In the genomic region with DNA sequence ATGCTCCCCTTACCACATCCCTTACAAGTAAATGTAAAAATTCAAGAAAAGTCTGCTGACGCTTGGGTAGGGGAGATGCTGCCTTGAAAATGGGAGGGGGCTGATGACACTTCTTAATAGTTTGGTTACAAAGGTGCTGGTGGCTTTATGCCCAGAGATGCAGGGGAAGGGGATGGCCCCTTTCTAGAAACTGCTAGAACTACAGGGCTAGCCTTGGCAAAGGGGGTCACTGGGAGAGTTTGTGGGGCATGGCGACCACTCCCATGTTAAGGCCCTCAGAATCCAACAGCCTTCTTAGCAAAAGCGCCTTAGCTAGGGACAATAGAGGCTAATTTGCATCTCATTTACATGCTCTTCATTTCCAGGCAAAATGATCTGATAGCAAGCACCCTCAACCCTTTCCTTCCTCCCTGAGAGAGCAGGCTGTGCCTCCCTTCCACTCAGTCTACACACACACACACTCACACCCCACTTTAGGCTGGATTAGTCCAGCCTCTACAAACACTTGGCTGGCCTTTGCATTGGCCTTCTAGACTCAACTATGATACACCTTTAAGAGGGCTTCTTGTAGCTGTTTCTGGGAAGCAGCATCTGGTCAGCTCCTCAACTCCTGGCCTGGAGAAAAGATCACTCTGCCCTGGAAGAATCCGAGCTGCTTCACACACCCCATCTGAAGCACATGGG, we compare ENCODE assay signal across 13 cellular contexts. TPM values are rescaled to one million over a fixed set of nuclear protein-coding genes. Genes with fewer than 3 reads are reported as not detected.
DNase-seq lines count a peak whose midpoint lies in the region; ATAC-seq and TF ChIP-seq lines count a peak whose summit lies in the region.
"Had no signal": no experiment of that assay in that cellular context is flagged by ENCODE, and none has a peak within 500 bp of the region (broad histone marks: within the 10 kb centered on the region; RNA-seq: fewer than 3 reads in every experiment).

No MANE protein-coding gene starts in this region.

- H3K27me3 Mint-ChIP-seq in activated CD4-positive, alpha-beta T cell treated with anti-CD3 and anti-CD28 coated beads, Interleukin-2, amount 10 ng/mL, durations not matched to agents 7 days and 5 days, result peaks cover 18% of the 10 kb centered on the region
- peaks cover 0 to 6% of the 10 kb centered on the region in 2 donors for H3K27me3 Mint-ChIP-seq in effector memory CD8-positive, alpha-beta T cell
- H3K27me3 Mint-ChIP-seq in naive B cell (peaks cover 9 to 12% (median 11%) of the 10 kb centered on the region in 3 donors), type B pancreatic cell (peaks cover 12% of the 10 kb centered on the region)

- peak overlapping the region; percentile 0 for H3K4me3 Mint-ChIP-seq in activated CD4-positive, alpha-beta T cell treated with anti-CD3 and anti-CD28 coated beads, Interleukin-2, amount 10 ng/mL, durations not matched to agents 7 days and 5 days
- peak overlapping the region; percentile 83 to 88 for H3K4me3 Mint-ChIP-seq in effector memory CD8-positive, alpha-beta T cell
- H3K4me3 Mint-ChIP-seq in naive B cell (peak overlapping the region in 7 of 8 donors; percentile 5 to 94 (median 42)), type B pancreatic cell (peak overlapping the region; percentile 93)

- POLR2A ChIA-PET in activated CD4-positive, alpha-beta T cell treated with anti-CD3 and anti-CD28 coated beads, Interleukin-2, amount 10 ng/mL, durations not matched to agents 7 days and 5 days (lab: Charles Lee), result no interaction called here

- H3K27ac Mint-ChIP-seq in activated CD4-positive, alpha-beta T cell treated with anti-CD3 and anti-CD28 coated beads, Interleukin-2, amount 10 ng/mL, durations not matched to agents 7 days and 5 days, result no peak overlapping the region
- H3K27ac Mint-ChIP-seq in effector memory CD8-positive, alpha-beta T cell, result no peak overlapping the region
- H3K27ac Mint-ChIP-seq in naive B cell (peak overlapping the region in 1 of 6 donors; percentile 42), type B pancreatic cell (peak overlapping the region; percentile 6)

- no peaks in the 10 kb centered on the region for H3K36me3 Mint-ChIP-seq in activated CD4-positive, alpha-beta T cell treated with anti-CD3 and anti-CD28 coated beads, Interleukin-2, amount 10 ng/mL, durations not matched to agents 7 days and 5 days (ENCODE audit: low read depth)
- H3K36me3 Mint-ChIP-seq in effector memory CD8-positive, alpha-beta T cell (ENCODE audit: insufficient read depth), result no peaks in the 10 kb centered on the region
- H3K36me3 Mint-ChIP-seq in naive B cell, result no peaks in the 10 kb centered on the region
- H3K36me3 Mint-ChIP-seq in type B pancreatic cell, result peaks cover 4% of the 10 kb centered on the region

- DNase-seq in activated CD4-positive, alpha-beta T cell treated with anti-CD3 and anti-CD28 coated beads, Interleukin-2, amount 10 ng/mL, durations not matched to agents 7 days and 5 days, result no peak
- no peak for DNase-seq in activated CD4-positive, alpha-beta T cell treated with anti-CD3 and anti-CD28 coated beads, Interleukin-2, amount 50 U/mL, for 48 hours
- no peak for DNase-seq in effector memory CD8-positive, alpha-beta T cell
- DNase-seq in naive B cell (no peak), type B pancreatic cell (ENCODE audit: extremely low spot score, unreplicated experiment) (no peak), mucosa of gallbladder (ENCODE audit: low spot score) (no peak), globus pallidus (ENCODE audit: low spot score) (no peak)
- DNase-seq: effector CD4-positive, alpha-beta T cell; NCI-H1048; SHP77 had no signal

- CTCF ChIA-PET in activated CD4-positive, alpha-beta T cell treated with anti-CD3 and anti-CD28 coated beads, Interleukin-2, amount 10 ng/mL, durations not matched to agents 7 days and 5 days (lab: Charles Lee), result interaction anchor here (0.7 to 1.3 kb wide), 5 partner anchors 10 to 161 kb away, joined by 3 to 4 read pairs (median 3); no protein-coding TSS in a partner anchor

- ATAC-seq in effector memory CD8-positive, alpha-beta T cell (replicated peaks), result no peak
- ATAC-seq in naive B cell (ENCODE audit: low read depth in 2 of 2) (no peak), GM21367 (IDR thresholded peaks at IDR 0.05; ENCODE audit: unreplicated experiment) (no peak)

- no peaks in the 10 kb centered on the region for H3K9me3 Mint-ChIP-seq in activated CD4-positive, alpha-beta T cell treated with anti-CD3 and anti-CD28 coated beads, Interleukin-2, amount 10 ng/mL, durations not matched to agents 7 days and 5 days
- no peaks in the 10 kb centered on the region for H3K9me3 Mint-ChIP-seq in effector memory CD8-positive, alpha-beta T cell
- no peaks in the 10 kb centered on the region for H3K9me3 Mint-ChIP-seq in naive B cell
- no peaks in the 10 kb centered on the region for H3K9me3 Mint-ChIP-seq in type B pancreatic cell

- H3K4me1 Mint-ChIP-seq in activated CD4-positive, alpha-beta T cell treated with anti-CD3 and anti-CD28 coated beads, Interleukin-2, amount 10 ng/mL, durations not matched to agents 7 days and 5 days, result peaks cover 14% of the 10 kb centered on the region
- peaks cover 7 to 13% of the 10 kb centered on the region in 2 donors for H3K4me1 Mint-ChIP-seq in effector memory CD8-positive, alpha-beta T cell (ENCODE audit: low read depth in 2 of 2)
- H3K4me1 Mint-ChIP-seq in naive B cell (peaks cover 32 to 35% (median 34%) of the 10 kb centered on the region in 3 donors), type B pancreatic cell (ENCODE audit: unreplicated experiment) (peaks cover 38% of the 10 kb centered on the region)

- TF ChIP-seq CTCF in type B pancreatic cell (conservative IDR thresholded peaks at IDR 0.05), result no peak

RNA-seq across cellular contexts. Expression of gene SEMA6C, which starts 1.8 kb away (rescaled TPM):
- total RNA-seq in activated CD4-positive, alpha-beta T cell treated with anti-CD3 and anti-CD28 coated beads, Interleukin-2, amount 10 ng/mL, durations not matched to agents 7 days and 5 days, result 1 to 10 TPM; 3.8 TPM
- not detected for polyA plus RNA-seq in naive B cell (ENCODE audit: low read depth in 6 of 6)
- total RNA-seq in type B pancreatic cell (ENCODE audit: low replicate concordance), result 10.6 and 37.1 TPM in 2 replicates
- 9.1 TPM for total RNA-seq in mucosa of gallbladder

RNA-seq across cellular contexts. Expression of gene TNFAIP8L2, which starts 11.8 kb away (rescaled TPM):
- total RNA-seq in activated CD4-positive, alpha-beta T cell treated with anti-CD3 and anti-CD28 coated beads, Interleukin-2, amount 10 ng/mL, durations not matched to agents 7 days and 5 days, result 10 to 100 TPM; 33.7 to 38.4 TPM
- 10 to 100 TPM in 2 of 6 donors, 1 to 10 TPM in 3, not detected in 1; 5.0 to 15.6 (median 8.3) TPM for polyA plus RNA-seq in naive B cell (ENCODE audit: low read depth in 6 of 6)
- total RNA-seq in type B pancreatic cell (ENCODE audit: low replicate concordance), result not detected in 2 replicates
- 4.6 TPM for total RNA-seq in mucosa of gallbladder
- polyA plus RNA-seq: AG04450 had no signal

RNA-seq across cellular contexts. Expression of gene LYSMD1, which starts 21.1 kb away (rescaled TPM):
- 1 to 10 TPM; 4.0 to 4.9 TPM for total RNA-seq in activated CD4-positive, alpha-beta T cell treated with anti-CD3 and anti-CD28 coated beads, Interleukin-2, amount 10 ng/mL, durations not matched to agents 7 days and 5 days
- 1 to 10 TPM in 1 of 6 donors, under 1 TPM in 4, not detected in 1; 0.25 to 1.1 (median 0.60) TPM for polyA plus RNA-seq in naive B cell (ENCODE audit: low read depth in 6 of 6)
- total RNA-seq in type B pancreatic cell (ENCODE audit: low replicate concordance) (8.9 and 12.3 TPM in 2 replicates), mucosa of gallbladder (11.5 TPM)

RNA-seq across cellular contexts. Expression of gene SCNM1, which starts 21.3 kb away (rescaled TPM):
- total RNA-seq in activated CD4-positive, alpha-beta T cell treated with anti-CD3 and anti-CD28 coated beads, Interleukin-2, amount 10 ng/mL, durations not matched to agents 7 days and 5 days, result 10 to 100 TPM; 63.7 to 70.9 TPM
- polyA plus RNA-seq in naive B cell (ENCODE audit: low read depth in 6 of 6), result 10 to 100 TPM; 62.2 to 96.1 (median 71.2) TPM
- 39.3 and 42.1 TPM in 2 replicates for total RNA-seq in type B pancreatic cell (ENCODE audit: low replicate concordance)
- 36.4 TPM for total RNA-seq in mucosa of gallbladder

RNA-seq across cellular contexts. Expression of gene TMOD4, which starts 31.2 kb away (rescaled TPM):
- 1 to 10 TPM; 2.0 to 2.7 TPM for total RNA-seq in activated CD4-positive, alpha-beta T cell treated with anti-CD3 and anti-CD28 coated beads, Interleukin-2, amount 10 ng/mL, durations not matched to agents 7 days and 5 days
- polyA plus RNA-seq in naive B cell (ENCODE audit: low read depth in 6 of 6), result 1 to 10 TPM in 1 of 6 donors, under 1 TPM in 2, not detected in 3; 0.32 to 1.2 (median 0.53) TPM
- 1.9 TPM in 2 replicates for total RNA-seq in type B pancreatic cell (ENCODE audit: low replicate concordance)
- total RNA-seq in mucosa of gallbladder, result 0.78 TPM
- total RNA-seq: liver had no signal
- polyA plus RNA-seq: AG04450, liver had no signal

Comparison
In these comparisons a context has a peak if more than half of its experiments do, and no peak if none do; other contexts are left out.
1. H3K4me3 Mint-ChIP-seq: peak in every context shown above with its lines; median percentile 93 in type B pancreatic cell; 86 in effector memory CD8-positive, alpha-beta T cell; 42 in naive B cell; 0 in activated CD4-positive, alpha-beta T cell treated with anti-CD3 and anti-CD28 coated beads, Interleukin-2, amount 10 ng/mL, durations not matched to agents 7 days and 5 days.